1 cellular context compared by ENCODE assay signal in genomic region chr18:79934311-79935097, GRCh38.
A peak's percentile ranks its signal among the peaks of the same experiment; 100 is the strongest.
TF ChIP-seq lines count a peak whose summit lies in the region.

No MANE protein-coding gene starts in this region.

TF ChIP-seq in liver, 16 proteins besides CTCF, POLR2A, EP300 and RAD21 (continued from another document):
- TF ChIP-seq REST (IDR thresholded peaks at IDR 0.05): peak; percentile 65
